Comparison of ENCODE assay signal across 25 cellular contexts in genomic region chr3:104740874-104741273, GRCh38.
"Had no signal": no experiment of that assay in that cellular context is flagged by ENCODE, and none has a peak within 500 bp of the region (broad histone marks: within the 10 kb centered on the region; RNA-seq: fewer than 3 reads in every experiment).

No MANE protein-coding gene starts in this region.

- H3K27me3 ChIP-seq: MG63 had no signal

- H3K36me3 ChIP-seq: MG63 had no signal

- DNase-seq: IMR-90; Karpas-422; KG1; MG63; NCI-H1092; NCI-H1105 treated with DMSO at 0.1 percent for 48 hours; NCI-H1417 treated with DMSO at 0.1 percent for 48 hours; NCI-H146; NCI-H1694 treated with DMSO at 0.1 percent for 48 hours; NCI-H1930; NCI-H2081; NCI-H2107; NCI-H226; NCI-H446; NCI-H510A; NCI-H524 treated with DMSO at 0.1 percent for 48 hours; NCI-H69; NCI-H774; NK-92 treated with Interleukin-12 subunit alpha and Interleukin-12 subunit beta, amount 100 ng/mL, for 24 hours; PC-3; SHP77; SK-N-SH had no signal

- H3K4me3 ChIP-seq: MG63 had no signal

- ATAC-seq: HepG2, Panc1, PC-3 had no signal

- H3K9me3 ChIP-seq: MG63, SK-N-SH had no signal

- H3K27ac ChIP-seq: RWPE1 had no signal
